1 cellular context compared by ENCODE assay signal in genomic region chr21:41764558-41765392, GRCh38.
A peak's percentile ranks its signal among the peaks of the same experiment; 100 is the strongest.
TF ChIP-seq lines count a peak whose summit lies in the region.

No MANE protein-coding gene starts in this region.

TF ChIP-seq in HepG2, 621 proteins besides CTCF, POLR2A, EP300 and RAD21 (continued from another document and continues in another):
- peak; percentile 61 for TF ChIP-seq HNF1B (CRISPR knock-in tag; IDR thresholded peaks at IDR 0.05)
- no peak for TF ChIP-seq PLRG1 (conservative IDR thresholded peaks at IDR 0.05)
- no peak for TF ChIP-seq ZBTB3 (CRISPR knock-in tag; IDR thresholded peaks at IDR 0.05; ENCODE audit: borderline replicate concordance, low read depth)
- TF ChIP-seq HIC2 (CRISPR knock-in tag; IDR thresholded peaks at IDR 0.05; ENCODE audit: low read depth) = no peak
- TF ChIP-seq NFAT5 (CRISPR knock-in tag; IDR thresholded peaks at IDR 0.05) = no peak
- TF ChIP-seq ZSCAN22 (CRISPR knock-in tag; IDR thresholded peaks at IDR 0.05) = no peak
- TF ChIP-seq ZNF280B (CRISPR knock-in tag; IDR thresholded peaks at IDR 0.05; ENCODE audit: borderline replicate concordance) = no peak
- TF ChIP-seq ZNF234 (CRISPR knock-in tag; conservative IDR thresholded peaks at IDR 0.05) = no peak
- TF ChIP-seq AKAP8 (CRISPR knock-in tag; IDR thresholded peaks at IDR 0.05) = no peak
- TF ChIP-seq DRAP1 (CRISPR knock-in tag; IDR thresholded peaks at IDR 0.05) = no peak
- TF ChIP-seq POLR2G (IDR thresholded peaks at IDR 0.05; ENCODE audit: low read depth, low read length) = no peak
- TF ChIP-seq ATF3 (CRISPR knock-in tag; IDR thresholded peaks at IDR 0.05) = no peak
- peak; percentile 38; the same call in 1 of the 2 replicates for TF ChIP-seq NFKB2 (CRISPR knock-in tag; IDR thresholded peaks at IDR 0.05; ENCODE audit: borderline replicate concordance)
- TF ChIP-seq LCORL (IDR thresholded peaks at IDR 0.05) = no peak
- TF ChIP-seq LCORL (CRISPR knock-in tag; IDR thresholded peaks at IDR 0.05) = no peak
- TF ChIP-seq ARNTL (CRISPR knock-in tag; IDR thresholded peaks at IDR 0.05) = no peak; the same call in 1 of the 2 replicates
- 0 out of 2 replicates have a peak, but pooled peaks have one; percentile 32 for TF ChIP-seq GATAD2A (CRISPR knock-in tag; IDR thresholded peaks at IDR 0.05)
- no peak for TF ChIP-seq ZC3H4 (CRISPR knock-in tag; IDR thresholded peaks at IDR 0.05; ENCODE audit: borderline replicate concordance)
- no peak for TF ChIP-seq ARID3A (IDR thresholded peaks at IDR 0.05; ENCODE audit: low read depth, low read length)
- TF ChIP-seq ZNF251 (CRISPR knock-in tag; IDR thresholded peaks at IDR 0.05) = no peak
- no peak for TF ChIP-seq FOXA3 (CRISPR knock-in tag; IDR thresholded peaks at IDR 0.05)
- TF ChIP-seq PREB (CRISPR knock-in tag; IDR thresholded peaks at IDR 0.05) = no peak
- no peak for TF ChIP-seq ZHX2 (IDR thresholded peaks at IDR 0.05; ENCODE audit: low read depth)
- TF ChIP-seq ZHX2 (CRISPR knock-in tag; IDR thresholded peaks at IDR 0.05; ENCODE audit: borderline replicate concordance) = no peak
- TF ChIP-seq ZBTB49 (CRISPR knock-in tag; IDR thresholded peaks at IDR 0.05; ENCODE audit: borderline replicate concordance) = no peak
- TF ChIP-seq ZNF670 (CRISPR knock-in tag; IDR thresholded peaks at IDR 0.05; ENCODE audit: borderline replicate concordance) = no peak
- TF ChIP-seq ZNF331 (CRISPR knock-in tag; IDR thresholded peaks at IDR 0.05) = 0 out of 2 replicates have a peak, but pooled peaks have one; percentile 38
- TF ChIP-seq RXRB (CRISPR knock-in tag; IDR thresholded peaks at IDR 0.05; ENCODE audit: borderline replicate concordance) = peak; percentile 23; the same call in 1 of the 2 replicates
- TF ChIP-seq KDM5A (IDR thresholded peaks at IDR 0.05; ENCODE audit: borderline replicate concordance, low read length) = no peak
- TF ChIP-seq ZNF496 (CRISPR knock-in tag; IDR thresholded peaks at IDR 0.05; ENCODE audit: insufficient replicate concordance) = no peak
- TF ChIP-seq NFYC (CRISPR knock-in tag; IDR thresholded peaks at IDR 0.05) = no peak
- TF ChIP-seq TSC22D2 (CRISPR knock-in tag; IDR thresholded peaks at IDR 0.05; ENCODE audit: borderline replicate concordance) = no peak
- peak; percentile 68; the same call in 1 of the 2 replicates for TF ChIP-seq ZNF263 (CRISPR knock-in tag; IDR thresholded peaks at IDR 0.05)
- peak; percentile 72 for TF ChIP-seq SAP130 (CRISPR knock-in tag; IDR thresholded peaks at IDR 0.05; ENCODE audit: low read depth)
- no peak for TF ChIP-seq SP1 (IDR thresholded peaks at IDR 0.05)
- no peak for TF ChIP-seq SP1 (CRISPR knock-in tag; IDR thresholded peaks at IDR 0.05)
- TF ChIP-seq ZNF777 (CRISPR knock-in tag; IDR thresholded peaks at IDR 0.05) = 0 out of 2 replicates have a peak, but pooled peaks have one; percentile 31
- TF ChIP-seq SRSF4 (IDR thresholded peaks at IDR 0.05; ENCODE audit: low read depth, low read length, poor library complexity, severe bottlenecking) = no peak
